ENCODE assay signal across 18 cellular contexts in the genomic region with DNA sequence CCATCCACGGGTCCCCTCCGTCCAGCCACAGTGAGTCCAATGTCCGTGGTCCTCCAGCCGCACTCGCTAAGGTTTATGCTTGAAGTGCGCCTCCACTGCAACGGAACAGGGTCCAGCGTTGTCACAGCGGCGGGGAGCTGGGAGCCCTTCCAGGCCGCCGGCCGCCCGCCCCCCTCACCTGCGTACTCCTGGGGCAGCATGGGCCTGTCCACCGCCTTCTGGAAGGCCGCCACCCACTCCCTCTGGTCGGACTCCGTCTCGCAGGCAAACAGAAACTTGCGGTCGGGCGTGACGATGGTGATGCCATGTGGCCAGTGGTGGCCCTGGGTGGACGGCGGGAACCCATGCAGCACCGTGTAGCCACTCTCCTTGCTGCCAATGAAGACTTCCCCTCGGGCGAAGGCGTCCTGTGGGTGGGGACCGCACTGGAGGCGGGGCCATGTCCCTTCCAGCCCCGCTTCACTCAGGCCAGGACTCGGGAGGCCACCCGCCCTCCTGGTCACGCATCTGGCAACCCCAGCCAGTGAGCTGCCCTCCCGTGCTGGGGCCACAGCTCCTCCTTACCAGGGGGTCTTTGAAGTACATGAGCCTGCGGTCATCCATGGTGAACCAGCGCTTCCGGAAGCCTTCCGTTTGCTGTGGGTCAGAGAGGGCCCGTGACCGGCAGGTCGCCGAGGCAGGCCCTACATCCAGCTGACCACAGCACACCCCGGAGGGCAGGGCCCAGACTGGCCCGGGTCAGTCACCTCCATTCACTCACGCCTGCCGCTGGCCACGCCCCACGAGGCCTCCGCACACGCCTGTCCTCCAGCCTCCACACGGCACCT.
"Had no signal": no experiment of that assay in that cellular context is flagged by ENCODE, and none has a peak within 500 bp of the region (broad histone marks: within the 10 kb centered on the region; RNA-seq: fewer than 3 reads in every experiment).

No MANE protein-coding gene starts in this region.

- H3K79me2 ChIP-seq: parathyroid adenoma had no signal

- ATAC-seq: activated CD8-positive, alpha-beta T cell treated with anti-CD3 and anti-CD28 coated beads for 36 hours; naive thymus-derived CD4-positive, alpha-beta T cell; T-cell had no signal

- H3K4me3 Mint-ChIP-seq: activated CD4-positive, alpha-beta T cell treated with anti-CD3 and anti-CD28 coated beads, Interleukin-2, amount 10 ng/mL, durations not matched to agents 24 days and 14 days; activated CD8-positive, alpha-beta T cell treated with anti-CD3 and anti-CD28 coated beads for 36 hours; activated naive CD4-positive, alpha-beta T cell treated with anti-CD3 and anti-CD28 coated beads, Interleukin-2, amount 50 U/mL, for 24 hours; naive thymus-derived CD4-positive, alpha-beta T cell; T-cell had no signal

- H2AFZ ChIP-seq: parathyroid adenoma had no signal

- H3K4me3 ChIP-seq: ascending aorta, coronary artery, left ventricle myocardium inferior, thyroid gland had no signal

- H3K9ac ChIP-seq: parathyroid adenoma had no signal

- H3K27me3 Mint-ChIP-seq: activated CD4-positive, alpha-beta T cell treated with anti-CD3 and anti-CD28 coated beads, Interleukin-2, amount 10 ng/mL, durations not matched to agents 24 days and 14 days; activated CD8-positive, alpha-beta T cell treated with anti-CD3 and anti-CD28 coated beads for 36 hours; activated naive CD4-positive, alpha-beta T cell treated with anti-CD3 and anti-CD28 coated beads, Interleukin-2, amount 50 U/mL, for 24 hours; naive thymus-derived CD4-positive, alpha-beta T cell had no signal

- H3K9me3 ChIP-seq: ascending aorta, left ventricle myocardium inferior, thyroid gland had no signal

- H3K27me3 ChIP-seq: ascending aorta, thyroid gland had no signal

- H3K9me3 Mint-ChIP-seq: activated CD4-positive, alpha-beta T cell treated with anti-CD3 and anti-CD28 coated beads, Interleukin-2, amount 10 ng/mL, durations not matched to agents 24 days and 14 days; activated CD8-positive, alpha-beta T cell treated with anti-CD3 and anti-CD28 coated beads for 36 hours; activated naive CD4-positive, alpha-beta T cell treated with anti-CD3 and anti-CD28 coated beads, Interleukin-2, amount 50 U/mL, for 24 hours; T-cell had no signal

- H3K4me1 ChIP-seq: ascending aorta had no signal

- H3K27ac ChIP-seq: ascending aorta, coronary artery, left ventricle myocardium inferior, parathyroid adenoma, thyroid gland had no signal

- DNase-seq: activated CD4-positive, alpha-beta T cell treated with anti-CD3 and anti-CD28 coated beads, Interleukin-2, amount 10 ng/mL, durations not matched to agents 24 days and 14 days; activated CD8-positive, alpha-beta T cell treated with anti-CD3 and anti-CD28 coated beads for 36 hours; activated effector memory CD4-positive, alpha-beta T cell treated with Interleukin-2 at 50 U/mL for 16 hours; activated T-cell treated with anti-CD3 and anti-CD28 coated beads, Interleukin-2, amount 50 U/mL, for 1 hour; foreskin melanocyte; glutamatergic neuron; hypothalamus; left ventricle myocardium inferior; naive thymus-derived CD4-positive, alpha-beta T cell; stimulated activated CD8-positive, alpha-beta memory T cell treated with anti-CD3 and anti-CD28 coated beads, Interleukin-4, amount 100 ng/mL, for 48 hours; stimulated activated naive CD4-positive, alpha-beta T cell treated with Interleukin-2 at 50 U/mL for 16 hours; T-cell; T1000; thyroid gland had no signal

- H3K4me1 Mint-ChIP-seq: activated CD4-positive, alpha-beta T cell treated with anti-CD3 and anti-CD28 coated beads, Interleukin-2, amount 10 ng/mL, durations not matched to agents 24 days and 14 days; activated naive CD4-positive, alpha-beta T cell treated with anti-CD3 and anti-CD28 coated beads, Interleukin-2, amount 50 U/mL, for 24 hours; naive thymus-derived CD4-positive, alpha-beta T cell had no signal

- H3K27ac Mint-ChIP-seq: activated CD4-positive, alpha-beta T cell treated with anti-CD3 and anti-CD28 coated beads, Interleukin-2, amount 10 ng/mL, durations not matched to agents 24 days and 14 days; activated CD8-positive, alpha-beta T cell treated with anti-CD3 and anti-CD28 coated beads for 36 hours; activated naive CD4-positive, alpha-beta T cell treated with anti-CD3 and anti-CD28 coated beads, Interleukin-2, amount 50 U/mL, for 24 hours; naive thymus-derived CD4-positive, alpha-beta T cell; T-cell had no signal
